14 cellular contexts compared by ENCODE assay signal in the genomic region with DNA sequence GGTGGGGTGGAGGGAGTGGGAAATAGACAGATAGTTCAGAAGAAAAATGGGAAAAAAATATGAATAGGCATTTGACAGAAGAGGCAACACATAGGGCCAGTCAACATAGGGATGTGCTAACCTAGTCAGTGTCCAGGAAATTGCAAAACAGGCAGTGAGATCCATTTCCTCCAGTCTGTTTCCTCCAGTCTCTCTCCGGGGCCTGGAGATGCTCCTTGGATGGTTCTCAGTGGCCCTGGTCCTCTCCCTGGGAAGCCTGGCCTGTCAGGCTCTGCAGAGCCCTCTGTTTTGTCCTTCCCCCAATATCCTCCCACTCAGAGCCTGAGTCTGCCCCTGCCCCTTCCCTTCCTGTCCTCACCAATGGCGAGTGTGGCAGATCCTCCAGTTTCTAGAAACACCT. TPM values are rescaled to one million over a fixed set of nuclear protein-coding genes. Genes with fewer than 3 reads are reported as not detected.
DNase-seq lines count a peak whose midpoint lies in the region; ATAC-seq and TF ChIP-seq lines count a peak whose summit lies in the region.
"Had no signal": no experiment of that assay in that cellular context is flagged by ENCODE, and none has a peak within 500 bp of the region (broad histone marks: within the 10 kb centered on the region; RNA-seq: fewer than 3 reads in every experiment).

No MANE protein-coding gene starts in this region.

- intact Hi-C loops in MCF 10A (cut with micrococcal nuclease) (loop anchor here (5.0 kb wide), 1 partner anchor 223 kb away; a partner anchor contains a TSS), breast epithelium (cut with DNase I; ENCODE audit: low total_unique reads) (loop anchor here (5.0 kb wide), 1 partner anchor 98 kb away; no protein-coding TSS in a partner anchor), activated B cell treated with CpG ODN at 0.5 μM for 24 hours (cut with micrococcal nuclease) (loop anchor here (5.0 kb wide), 3 partner anchors 363 to 1117 kb away; no protein-coding TSS in a partner anchor)

- peak overlapping the region; percentile 39 for H3K27ac Mint-ChIP-seq in MCF 10A (ENCODE audit: low read depth, unreplicated experiment)
- H3K27ac Mint-ChIP-seq in activated B cell treated with CpG ODN at 0.5 μM for 24 hours, result peak overlapping the region; percentile 99
- H3K27ac Mint-ChIP-seq in activated T-cell treated with anti-CD3 and anti-CD28 coated beads, Interleukin-2, amount 50 U/mL, for 72 hours, result no peak overlapping the region
- H3K27ac Mint-ChIP-seq: activated T-helper 17 cell treated with anti-CD3 and anti-CD28 coated beads, Interleukin-2, amount 50 U/mL, for 72 hours had no signal

- no peaks in the 10 kb centered on the region for H3K36me3 Mint-ChIP-seq in MCF 10A (ENCODE audit: insufficient read depth, unreplicated experiment)
- peaks cover 1% of the 10 kb centered on the region for H3K36me3 Mint-ChIP-seq in activated B cell treated with CpG ODN at 0.5 μM for 24 hours (ENCODE audit: low read depth)
- H3K36me3 Mint-ChIP-seq in activated T-cell treated with anti-CD3 and anti-CD28 coated beads, Interleukin-2, amount 50 U/mL, for 72 hours (ENCODE audit: insufficient read depth in 2 of 2), result no peaks in the 10 kb centered on the region

- DNase-seq in MCF 10A (ENCODE audit: unreplicated experiment) (no peak), breast epithelium (ENCODE audit: low spot score in 2 of 2) (no peak), activated B cell treated with CpG ODN at 0.5 μM for 24 hours (no peak), tibial nerve (ENCODE audit: low spot score in 2 of 2) (no peak)
- DNase-seq in activated T-cell treated with anti-CD3 and anti-CD28 coated beads, Interleukin-2, amount 50 U/mL, for 72 hours, result no peak
- DNase-seq: activated CD4-positive, alpha-beta T cell treated with anti-CD3 and anti-CD28 coated beads, Interleukin-2, amount 50 U/mL, for 4 hours; left ventricle myocardium inferior; NCI-H774; SIG-M5 had no signal

- CTCF ChIA-PET in MCF 10A (lab: Yijun Ruan, JAX) (interaction anchor here (0.9 to 6.2 kb wide), 6 partner anchors 13 to 105 kb away, joined by 3 to 187 read pairs (median 30); no protein-coding TSS in a partner anchor), activated B cell treated with CpG ODN at 0.5 μM for 24 hours (lab: Charles Lee) (interaction anchor here (0.9 to 9.5 kb wide), 5 partner anchors 14 to 107 kb away, joined by 3 to 247 read pairs (median 62); no protein-coding TSS in a partner anchor)

- H3K4me3 Mint-ChIP-seq in MCF 10A (ENCODE audit: unreplicated experiment), result no peak overlapping the region
- H3K4me3 Mint-ChIP-seq in activated B cell treated with CpG ODN at 0.5 μM for 24 hours, result peak overlapping the region; percentile 0
- no peak overlapping the region for H3K4me3 Mint-ChIP-seq in activated T-cell treated with anti-CD3 and anti-CD28 coated beads, Interleukin-2, amount 50 U/mL, for 72 hours
- H3K4me3 Mint-ChIP-seq: activated T-helper 17 cell treated with anti-CD3 and anti-CD28 coated beads, Interleukin-2, amount 50 U/mL, for 72 hours had no signal

- H3K27me3 Mint-ChIP-seq in MCF 10A (ENCODE audit: insufficient read depth, unreplicated experiment), result no peaks in the 10 kb centered on the region
- H3K27me3 Mint-ChIP-seq in activated B cell treated with CpG ODN at 0.5 μM for 24 hours, result no peaks in the 10 kb centered on the region
- no peaks in the 10 kb centered on the region for H3K27me3 Mint-ChIP-seq in activated T-cell treated with anti-CD3 and anti-CD28 coated beads, Interleukin-2, amount 50 U/mL, for 72 hours (ENCODE audit: low read depth)
- H3K27me3 Mint-ChIP-seq: activated T-helper 17 cell treated with anti-CD3 and anti-CD28 coated beads, Interleukin-2, amount 50 U/mL, for 72 hours had no signal

- TF ChIP-seq CTCF in MCF 10A (IDR thresholded peaks at IDR 0.05; ENCODE audit: unreplicated experiment) (no peak), breast epithelium (IDR thresholded peaks at IDR 0.05) (no peak), activated B cell treated with CpG ODN at 0.5 μM for 24 hours (IDR thresholded peaks at IDR 0.05) (no peak), tibial nerve (IDR thresholded peaks at IDR 0.05) (no peak)

- no peak for TF ChIP-seq EP300 in tibial nerve (IDR thresholded peaks at IDR 0.05)

- H3K4me3 ChIP-seq in breast epithelium (no peak overlapping the region), tibial nerve (no peak overlapping the region)
- H3K4me3 ChIP-seq: A549, left ventricle myocardium inferior had no signal

- TF ChIP-seq POLR2A in breast epithelium (IDR thresholded peaks at IDR 0.05) (no peak), tibial nerve (IDR thresholded peaks at IDR 0.05) (no peak)

- BruUV-seq in MCF 10A (replicated peaks; lab: Mats Ljungman, UMichigan), result no TSS peak

- H3K9me3 ChIP-seq in breast epithelium (no peaks in the 10 kb centered on the region), tibial nerve (no peaks in the 10 kb centered on the region)
- H3K9me3 ChIP-seq: A549, left ventricle myocardium inferior had no signal

- 79 to 88% methylated on average over 2 of the region's 2 CpGs for WGBS in tibial nerve, 2 donors

- ATAC-seq in activated B cell treated with CpG ODN at 0.5 μM for 24 hours (ENCODE audit: low read depth), result no peak
- no peak for ATAC-seq in activated T-cell treated with anti-CD3 and anti-CD28 coated beads, Interleukin-2, amount 50 U/mL, for 72 hours (replicated peaks in 1 of 2)
- no peak for ATAC-seq in GM21381 (IDR thresholded peaks at IDR 0.05; ENCODE audit: unreplicated experiment)
- ATAC-seq in GM21717 (IDR thresholded peaks at IDR 0.05; ENCODE audit: unreplicated experiment), result no peak
- ATAC-seq: A549; activated T-helper 17 cell treated with anti-CD3 and anti-CD28 coated beads, Interleukin-2, amount 50 U/mL, for 72 hours had no signal

- H3K9me3 Mint-ChIP-seq in MCF 10A (ENCODE audit: unreplicated experiment) (no peaks in the 10 kb centered on the region), activated B cell treated with CpG ODN at 0.5 μM for 24 hours (peaks cover 2% of the 10 kb centered on the region)
- H3K9me3 Mint-ChIP-seq in activated T-cell treated with anti-CD3 and anti-CD28 coated beads, Interleukin-2, amount 50 U/mL, for 72 hours, result no peaks in the 10 kb centered on the region
- H3K9me3 Mint-ChIP-seq: activated T-helper 17 cell treated with anti-CD3 and anti-CD28 coated beads, Interleukin-2, amount 50 U/mL, for 72 hours had no signal

- POLR2A ChIA-PET in MCF 10A (lab: Yijun Ruan, JAX) (interaction anchor here (0.6 to 8.0 kb wide), 6 partner anchors 11 to 208 kb away, joined by 3 to 73 read pairs (median 24); a partner anchor contains a TSS), activated B cell treated with CpG ODN at 0.5 μM for 24 hours (lab: Charles Lee) (interaction anchor here (2.2 to 9.9 kb wide), 7 partner anchors 8 to 94 kb away, joined by 8 to 402 read pairs (median 39); a partner anchor contains a TSS)

- H3K27ac ChIP-seq in breast epithelium (peak overlapping the region in 1 of 2 donors; percentile 78), layer of hippocampus (ENCODE audit: low read depth, low read length) (peak overlapping the region; percentile 25), tibial nerve (peak overlapping the region in 3 of 4 donors; percentile 58 to 84 (median 66))
- H3K27ac ChIP-seq: A549 had no signal

- H3K36me3 ChIP-seq in breast epithelium, result no peaks in the 10 kb centered on the region
- H3K36me3 ChIP-seq in tibial nerve, result no peaks in the 10 kb centered on the region
- H3K36me3 ChIP-seq: left ventricle myocardium inferior had no signal

- H3K27me3 ChIP-seq in breast epithelium, result no peaks in the 10 kb centered on the region
- no peaks in the 10 kb centered on the region for H3K27me3 ChIP-seq in layer of hippocampus (ENCODE audit: control insufficient read depth, insufficient read depth, low read length)
- no peaks in the 10 kb centered on the region for H3K27me3 ChIP-seq in tibial nerve

- peaks cover 46% of the 10 kb centered on the region for H3K4me1 Mint-ChIP-seq in MCF 10A (ENCODE audit: insufficient read depth, unreplicated experiment)
- peaks cover 84% of the 10 kb centered on the region for H3K4me1 Mint-ChIP-seq in activated B cell treated with CpG ODN at 0.5 μM for 24 hours
- peaks cover 37% of the 10 kb centered on the region for H3K4me1 Mint-ChIP-seq in activated T-cell treated with anti-CD3 and anti-CD28 coated beads, Interleukin-2, amount 50 U/mL, for 72 hours (ENCODE audit: low read depth)

- peaks cover 0 to 18% of the 10 kb centered on the region in 2 donors for H3K4me1 ChIP-seq in breast epithelium
- peaks cover 0 to 53% (median 30%) of the 10 kb centered on the region in 4 donors for H3K4me1 ChIP-seq in tibial nerve

RNA-seq across cellular contexts. Expression of a gene that starts 52.6 kb away (rescaled TPM):
- total RNA-seq in MCF 10A (2022) (77.6 and 92.1 TPM in 2 replicates), breast epithelium (100 to 1,000 TPM in 1 of 3 donors, 10 to 100 TPM in 2; 96.2 to 116 (median 98.3) TPM), activated B cell treated with CpG ODN at 0.5 μM for 24 hours (109 and 116 TPM in 2 replicates), tibial nerve (10 to 100 TPM; 69.6 to 79.5 (median 71.5) TPM)
- 10 to 100 TPM; 29.6 to 32.0 TPM for total RNA-seq in activated T-cell treated with anti-CD3 and anti-CD28 coated beads, Interleukin-2, amount 50 U/mL, for 72 hours
